ENCODE assay signal across 10 cellular contexts in the genomic region with DNA sequence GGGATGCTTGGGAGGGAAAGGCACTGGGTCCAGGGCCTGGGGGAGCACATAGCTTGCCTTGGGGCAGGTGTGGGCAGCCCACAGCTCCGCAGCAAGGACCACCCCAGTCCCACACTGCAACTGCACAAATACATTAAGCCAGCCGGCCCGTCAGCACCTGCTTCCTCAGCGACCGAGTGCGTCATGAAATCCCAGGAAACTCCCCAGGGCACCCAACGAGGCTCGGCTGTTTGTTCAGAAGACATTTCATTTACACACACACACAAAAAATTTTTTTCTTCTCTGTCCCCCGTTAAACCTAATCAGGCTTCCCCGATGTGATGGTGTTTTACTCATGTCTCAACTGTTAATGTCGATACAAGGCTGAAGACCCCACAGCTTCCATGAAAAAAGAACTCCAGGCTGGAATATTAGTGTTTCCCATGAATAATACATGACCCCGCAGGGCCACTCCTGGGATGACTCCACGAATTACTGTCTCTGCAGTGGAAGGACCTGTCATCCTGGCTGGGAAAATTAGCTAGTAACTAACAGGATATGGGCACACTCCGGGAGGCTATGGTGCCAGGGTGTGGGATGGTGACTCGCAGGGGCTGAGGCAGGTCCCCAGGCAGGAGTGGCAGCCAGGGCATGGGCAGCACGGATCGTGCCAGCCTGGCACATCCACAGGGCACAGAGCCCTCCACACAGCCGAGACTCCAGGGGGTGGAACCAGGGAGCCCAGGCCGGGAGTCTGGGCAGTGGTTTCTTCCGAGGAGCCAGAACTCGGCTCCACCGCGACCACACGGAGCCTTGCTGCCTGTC.
DNase-seq lines count a peak whose midpoint lies in the region; TF ChIP-seq lines count a peak whose summit lies in the region.
"Had no signal": no experiment of that assay in that cellular context is flagged by ENCODE, and none has a peak within 500 bp of the region (broad histone marks: within the 10 kb centered on the region; RNA-seq: fewer than 3 reads in every experiment).

No MANE protein-coding gene starts in this region.

- H3K4me1 ChIP-seq in Caco-2 (peaks cover 68% of the 10 kb centered on the region), adrenal gland (replicated peaks in 1 of 2) (peaks cover 11 to 27% of the 10 kb centered on the region in 2 donors)

- H3K4me3 ChIP-seq in Caco-2 (ENCODE audit: low read depth, low read length) (no peak overlapping the region), adrenal gland (no peak overlapping the region)

- no peaks in the 10 kb centered on the region for H3K9me3 ChIP-seq in Caco-2
- no peaks in the 10 kb centered on the region for H3K9me3 ChIP-seq in adrenal gland (replicated peaks in 1 of 3)

- H3K27ac Mint-ChIP-seq in Caco-2 (ENCODE audit: unreplicated experiment): peak overlapping the region; percentile 66
- peak overlapping the region; percentile 87 for H3K27ac Mint-ChIP-seq in mesothelial cell of epicardium
- H3K27ac Mint-ChIP-seq in activated CD4-positive, alpha-beta memory T cell treated with anti-CD3 and anti-CD28 coated beads for 36 hours: no peak overlapping the region
- H3K27ac Mint-ChIP-seq: CD8-positive, alpha-beta T cell had no signal

- H3K4me1 Mint-ChIP-seq in Caco-2 (ENCODE audit: low read depth, unreplicated experiment) (peaks cover 47% of the 10 kb centered on the region), mesothelial cell of epicardium (peaks cover 57% of the 10 kb centered on the region)
- no peaks in the 10 kb centered on the region for H3K4me1 Mint-ChIP-seq in activated CD4-positive, alpha-beta memory T cell treated with anti-CD3 and anti-CD28 coated beads for 36 hours (ENCODE audit: low read depth)

- no peaks in the 10 kb centered on the region for H3K27me3 Mint-ChIP-seq in Caco-2 (ENCODE audit: insufficient read depth, unreplicated experiment)
- H3K27me3 Mint-ChIP-seq in mesothelial cell of epicardium (ENCODE audit: low read depth): no peaks in the 10 kb centered on the region
- no peaks in the 10 kb centered on the region for H3K27me3 Mint-ChIP-seq in activated CD4-positive, alpha-beta memory T cell treated with anti-CD3 and anti-CD28 coated beads for 36 hours

- no peak for TF ChIP-seq POLR2A in adrenal gland (IDR thresholded peaks at IDR 0.05)

- POLR2A ChIA-PET in Caco-2 (lab: Charles Lee): no interaction called here
- POLR2A ChIA-PET in activated CD4-positive, alpha-beta memory T cell treated with anti-CD3 and anti-CD28 coated beads for 36 hours (lab: Charles Lee): no interaction called here

- H3K36me3 Mint-ChIP-seq in Caco-2 (ENCODE audit: insufficient read depth, unreplicated experiment) (peaks cover 46% of the 10 kb centered on the region), mesothelial cell of epicardium (peaks cover 7% of the 10 kb centered on the region)
- H3K36me3 Mint-ChIP-seq in activated CD4-positive, alpha-beta memory T cell treated with anti-CD3 and anti-CD28 coated beads for 36 hours: no peaks in the 10 kb centered on the region
- H3K36me3 Mint-ChIP-seq: CD8-positive, alpha-beta T cell had no signal

- CTCF ChIA-PET in Caco-2 (lab: Charles Lee): no interaction called here
- CTCF ChIA-PET in activated CD4-positive, alpha-beta memory T cell treated with anti-CD3 and anti-CD28 coated beads for 36 hours (lab: Charles Lee): no interaction called here

- H3K4me3 Mint-ChIP-seq in Caco-2 (ENCODE audit: unreplicated experiment) (no peak overlapping the region), mesothelial cell of epicardium (no peak overlapping the region)
- H3K4me3 Mint-ChIP-seq in activated CD4-positive, alpha-beta memory T cell treated with anti-CD3 and anti-CD28 coated beads for 36 hours: no peak overlapping the region
- H3K4me3 Mint-ChIP-seq: CD8-positive, alpha-beta T cell had no signal

- H3K9me3 Mint-ChIP-seq in Caco-2 (ENCODE audit: unreplicated experiment) (no peaks in the 10 kb centered on the region), mesothelial cell of epicardium (no peaks in the 10 kb centered on the region)
- no peaks in the 10 kb centered on the region for H3K9me3 Mint-ChIP-seq in activated CD4-positive, alpha-beta memory T cell treated with anti-CD3 and anti-CD28 coated beads for 36 hours
- H3K9me3 Mint-ChIP-seq: CD8-positive, alpha-beta T cell had no signal

- intact Hi-C loops in Caco-2 (cut with micrococcal nuclease; ENCODE audit: unreplicated experiment): no loop called here
- intact Hi-C loops in adrenal gland (cut with DNase I): no loop called here
- intact Hi-C loops in activated CD4-positive, alpha-beta memory T cell treated with anti-CD3 and anti-CD28 coated beads for 36 hours (cut with micrococcal nuclease): no loop called here

- 82 to 90% (median 84%) methylated on average over 15 to 24 of the region's 24 CpGs for WGBS in adrenal gland, 4 donors

- TF ChIP-seq CTCF in Caco-2 (IDR thresholded peaks at IDR 0.05; ENCODE audit: insufficient read depth in 1 of 2, low read depth in 1 of 2, low read length in 1 of 2, severe bottlenecking in 1 of 2, unreplicated experiment in 1 of 2): no peak
- no peak for TF ChIP-seq CTCF in adrenal gland (IDR thresholded peaks at IDR 0.05)
- no peak for TF ChIP-seq CTCF in mesothelial cell of epicardium (IDR thresholded peaks at IDR 0.05; ENCODE audit: unreplicated experiment)

- H3K27me3 ChIP-seq in Caco-2 (replicated peaks; ENCODE audit: control insufficient read depth, insufficient read depth, low read length) (no peaks in the 10 kb centered on the region), adrenal gland (no peaks in the 10 kb centered on the region)

- DNase-seq in Caco-2 (no peak), NCI-H146 treated with DMSO at 0.1 percent for 48 hours (lab: John Stamatoyannopoulos, UW; ENCODE audit: unreplicated experiment) (peak; percentile 53), adrenal gland (peak in 1 of 7 donors; percentile 83), mesothelial cell of epicardium (ENCODE audit: low spot score in 2 of 2, unreplicated experiment in 2 of 2) (no peak), SIG-M5 (lab: John Stamatoyannopoulos, UW) (no peak), DMS114 treated with DMSO at 0.1 percent for 48 hours (lab: John Stamatoyannopoulos, UW; ENCODE audit: unreplicated experiment) (no peak), NCI-H2196 treated with DMSO at 0.1 percent for 48 hours (lab: John Stamatoyannopoulos, UW; ENCODE audit: unreplicated experiment) (no peak)
- no peak for DNase-seq in activated CD4-positive, alpha-beta memory T cell treated with anti-CD3 and anti-CD28 coated beads for 36 hours
- DNase-seq: CD8-positive, alpha-beta T cell; T-helper 1 cell had no signal

- H3K27ac ChIP-seq in adrenal gland: peak overlapping the region in 3 of 5 donors; percentile 1 to 89 (median 38)

- H3K36me3 ChIP-seq in Caco-2 (ENCODE audit: control insufficient read depth, insufficient read depth, low read length): no peaks in the 10 kb centered on the region
- no peaks in the 10 kb centered on the region for H3K36me3 ChIP-seq in adrenal gland (replicated peaks in 1 of 2)

- BruUV-seq in Caco-2 (replicated peaks; lab: Mats Ljungman, UMichigan): no TSS peak
